Comparison of ENCODE assay signal across 1 cellular context in genomic region chr15:63986185-63986680, GRCh38.
TF ChIP-seq lines count a peak whose summit lies in the region.

No MANE protein-coding gene starts in this region.

TF ChIP-seq in GM12878, 131 proteins besides CTCF, POLR2A, EP300 and RAD21 (continued from another document):
- TF ChIP-seq RB1 (IDR thresholded peaks at IDR 0.05; ENCODE audit: borderline replicate concordance), result no peak
- 0 out of 2 replicates have a peak, but pooled peaks have one; percentile 23 for TF ChIP-seq SMARCA5 (IDR thresholded peaks at IDR 0.05)
- no peak for TF ChIP-seq NBN (IDR thresholded peaks at IDR 0.05)
- no peak for TF ChIP-seq ZBTB11 (CRISPR knock-in tag; IDR thresholded peaks at IDR 0.05)
- no peak for TF ChIP-seq SKIL (IDR thresholded peaks at IDR 0.05; ENCODE audit: low read depth, poor library complexity, severe bottlenecking)
- no peak for TF ChIP-seq RFX5 (IDR thresholded peaks at IDR 0.05; ENCODE audit: low read depth, low read length)
- 0 out of 2 replicates have a peak, but pooled peaks have one; percentile 7 for TF ChIP-seq TCF12 (IDR thresholded peaks at IDR 0.05; ENCODE audit: low read depth, low read length)
- no peak for TF ChIP-seq NR2C2 (IDR thresholded peaks at IDR 0.05; ENCODE audit: borderline replicate concordance, control insufficient read depth, insufficient read length, low read depth)
